25 cellular contexts compared by ENCODE assay signal in the genomic region with DNA sequence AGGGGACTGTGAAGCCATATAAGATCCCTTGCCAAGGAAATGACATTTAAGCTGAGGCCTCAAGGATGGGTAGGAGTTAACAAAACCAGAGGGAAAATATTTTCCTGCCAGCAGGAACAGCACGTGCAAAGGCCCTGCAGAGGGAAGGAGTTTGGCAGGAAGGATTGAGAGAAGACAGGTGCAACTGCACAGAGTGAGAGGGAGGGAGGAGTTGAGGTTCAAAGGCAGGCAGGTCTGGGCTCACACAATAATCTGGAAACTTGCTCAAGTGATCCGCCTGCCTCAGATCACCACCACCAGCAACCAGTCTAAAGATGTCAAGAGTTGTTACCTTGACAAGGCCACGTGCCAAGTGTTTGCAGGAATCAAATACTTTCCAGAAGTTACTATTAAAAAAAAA.
"Had no signal": no experiment of that assay in that cellular context is flagged by ENCODE, and none has a peak within 500 bp of the region (broad histone marks: within the 10 kb centered on the region; RNA-seq: fewer than 3 reads in every experiment).

No MANE protein-coding gene starts in this region.

- H3K4me1 ChIP-seq: parathyroid adenoma, psoas muscle, right lobe of liver, tibial nerve had no signal

- FAIRE-seq: islet of Langerhans, kidney, urothelium cell line had no signal

- H3K79me2 ChIP-seq: parathyroid adenoma had no signal

- DNase-seq: glutamatergic neuron; heart left ventricle; hypothalamus; immature natural killer cell; kidney; left colon; left ventricle myocardium inferior; nucleus accumbens; psoas muscle; right lobe of liver; stimulated activated CD4-positive, alpha-beta T cell treated with anti-CD3 and anti-CD28 coated beads, Interleukin-1b, Interleukin-23, amount 100 ng/mL, for 48 hours; stimulated activated CD4-positive, alpha-beta T cell treated with anti-CD3 and anti-CD28 coated beads, Interleukin-2, amount 100 ng/mL, for 48 hours; stimulated activated naive CD4-positive, alpha-beta T cell treated with Interleukin-2 at 50 U/mL for 16 hours; stimulated activated naive CD8-positive, alpha-beta T cell treated with anti-CD3 and anti-CD28 coated beads, Interleukin-15, amount 100 ng/mL, for 72 hours; substantia nigra had no signal

- H3K27me3 Mint-ChIP-seq: stimulated activated naive CD8-positive, alpha-beta T cell treated with anti-CD3 and anti-CD28 coated beads, Interleukin-15, amount 100 ng/mL, for 72 hours; type B pancreatic cell had no signal

- H3K27ac Mint-ChIP-seq: immature natural killer cell; memory B cell; nephron; stimulated activated naive CD8-positive, alpha-beta T cell treated with anti-CD3 and anti-CD28 coated beads, Interleukin-15, amount 100 ng/mL, for 72 hours; type B pancreatic cell had no signal

- ATAC-seq: heart left ventricle; left colon; naive thymus-derived CD8-positive, alpha-beta T cell; psoas muscle; right lobe of liver; stimulated activated naive CD8-positive, alpha-beta T cell treated with anti-CD3 and anti-CD28 coated beads, Interleukin-15, amount 100 ng/mL, for 72 hours had no signal

- H3K27ac ChIP-seq: heart left ventricle, left ventricle myocardium inferior, parathyroid adenoma, psoas muscle, right lobe of liver, tibial nerve had no signal

- H3K4me3 Mint-ChIP-seq: immature natural killer cell; memory B cell; naive thymus-derived CD8-positive, alpha-beta T cell; nephron; neural crest cell; stimulated activated naive CD8-positive, alpha-beta T cell treated with anti-CD3 and anti-CD28 coated beads, Interleukin-15, amount 100 ng/mL, for 72 hours; type B pancreatic cell had no signal

- H3K9me3 ChIP-seq: heart left ventricle, left ventricle myocardium inferior, psoas muscle, right lobe of liver, tibial nerve had no signal

- H3K9ac ChIP-seq: parathyroid adenoma had no signal

- H2AFZ ChIP-seq: parathyroid adenoma had no signal

- H3K4me2 ChIP-seq: smooth muscle cell had no signal

- H3K36me3 Mint-ChIP-seq: immature natural killer cell; memory B cell; naive thymus-derived CD8-positive, alpha-beta T cell; type B pancreatic cell had no signal

- H3K9me3 Mint-ChIP-seq: immature natural killer cell; naive thymus-derived CD8-positive, alpha-beta T cell; nephron; neural crest cell; stimulated activated naive CD8-positive, alpha-beta T cell treated with anti-CD3 and anti-CD28 coated beads, Interleukin-15, amount 100 ng/mL, for 72 hours had no signal

- H3K4me1 Mint-ChIP-seq: immature natural killer cell; stimulated activated naive CD8-positive, alpha-beta T cell treated with anti-CD3 and anti-CD28 coated beads, Interleukin-15, amount 100 ng/mL, for 72 hours had no signal

- H3K4me3 ChIP-seq: heart left ventricle, left ventricle myocardium inferior, psoas muscle, right lobe of liver, smooth muscle cell, tibial nerve had no signal

- H3K36me3 ChIP-seq: heart left ventricle, left ventricle myocardium inferior, right lobe of liver, tibial nerve had no signal

- H3K27me3 ChIP-seq: heart left ventricle, right lobe of liver, tibial nerve had no signal
